In the genomic region with DNA sequence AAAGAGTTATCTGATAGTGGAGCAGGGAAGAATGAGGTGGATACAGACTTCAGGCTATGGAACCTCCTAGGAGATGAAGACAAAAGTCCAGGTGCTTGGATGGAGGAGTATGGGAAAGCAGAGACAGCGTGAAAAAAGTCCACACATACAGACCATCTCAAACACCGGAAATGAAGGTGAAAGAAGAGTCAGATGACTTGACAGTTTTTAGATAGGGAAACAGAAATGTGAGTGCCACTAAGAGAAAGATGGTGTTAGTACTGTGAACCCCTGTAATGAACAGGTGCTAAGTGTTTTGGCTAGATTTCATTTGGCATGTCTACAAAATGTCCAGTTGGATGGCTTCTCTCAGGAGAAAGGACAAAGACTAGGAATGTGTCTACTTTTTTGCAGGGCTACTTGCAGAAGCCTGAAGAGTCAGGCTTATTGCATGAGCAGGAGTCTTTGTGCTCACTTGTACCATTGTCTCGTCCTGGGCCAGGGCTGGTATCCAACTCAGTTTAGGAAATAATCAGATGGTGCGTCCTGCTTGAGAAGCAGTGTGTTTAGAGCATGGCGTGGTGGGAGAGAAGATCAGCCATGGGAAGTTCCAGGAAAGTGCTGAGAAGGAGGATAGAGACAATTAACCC, we compare ENCODE assay signal across 24 cellular contexts.
"Had no signal": no experiment of that assay in that cellular context is flagged by ENCODE, and none has a peak within 500 bp of the region (broad histone marks: within the 10 kb centered on the region; RNA-seq: fewer than 3 reads in every experiment).

No MANE protein-coding gene starts in this region.

- H3K9me3 ChIP-seq: gastroesophageal sphincter, pancreas, suprapubic skin, thyroid gland had no signal

- DNase-seq: cortex of kidney; dorsolateral prefrontal cortex; effector memory CD4-positive, alpha-beta T cell; glutamatergic neuron; immature natural killer cell; left colon; mammary epithelial cell; natural killer cell; nucleus accumbens; pancreas; right cardiac atrium; stimulated activated CD4-positive, alpha-beta T cell treated with anti-CD3 and anti-CD28 coated beads, Interleukin-2, amount 100 ng/mL, for 48 hours; stimulated activated naive CD8-positive, alpha-beta T cell treated with anti-CD3 and anti-CD28 coated beads, Interleukin-15, Interleukin-2, amounts not matched to agents 100 U/mL and 50 U/mL, for 24 hours; thyroid gland had no signal

- H3K9ac ChIP-seq: neural progenitor cell had no signal

- H3K27ac ChIP-seq: dorsolateral prefrontal cortex, gastroesophageal sphincter, neural progenitor cell, pancreas, suprapubic skin, thyroid gland had no signal

- H3K27me3 ChIP-seq: gastroesophageal sphincter, neural progenitor cell, pancreas, suprapubic skin, thyroid gland had no signal

- H3K36me3 ChIP-seq: gastroesophageal sphincter, neural progenitor cell, pancreas, suprapubic skin, thyroid gland had no signal

- H3K4me3 ChIP-seq: dorsolateral prefrontal cortex, gastroesophageal sphincter, neural progenitor cell, pancreas, smooth muscle cell, suprapubic skin, thyroid gland had no signal

- H3K4me3 Mint-ChIP-seq: immature natural killer cell, natural killer cell, neural progenitor cell, type B pancreatic cell had no signal

- H3K4me2 ChIP-seq: neural progenitor cell, smooth muscle cell had no signal

- H3K4me1 ChIP-seq: gastroesophageal sphincter, pancreas, suprapubic skin, thyroid gland had no signal

- H2AFZ ChIP-seq: neural progenitor cell had no signal

- FAIRE-seq: endometrium, keratinocyte, pancreas, urothelium cell line had no signal

- H3K36me3 Mint-ChIP-seq: immature natural killer cell, natural killer cell, neural progenitor cell, type B pancreatic cell had no signal

- H3K9me3 Mint-ChIP-seq: natural killer cell, neural progenitor cell, type B pancreatic cell had no signal

- H3K27ac Mint-ChIP-seq: immature natural killer cell, natural killer cell, neural progenitor cell, progenitor cell of endocrine pancreas, type B pancreatic cell had no signal

- ATAC-seq: esophagus mucosa; gastroesophageal sphincter; left colon; pancreas; stimulated activated naive CD8-positive, alpha-beta T cell treated with anti-CD3 and anti-CD28 coated beads, Interleukin-15, Interleukin-2, amounts not matched to agents 100 U/mL and 50 U/mL, for 24 hours had no signal
